In the genomic region with DNA sequence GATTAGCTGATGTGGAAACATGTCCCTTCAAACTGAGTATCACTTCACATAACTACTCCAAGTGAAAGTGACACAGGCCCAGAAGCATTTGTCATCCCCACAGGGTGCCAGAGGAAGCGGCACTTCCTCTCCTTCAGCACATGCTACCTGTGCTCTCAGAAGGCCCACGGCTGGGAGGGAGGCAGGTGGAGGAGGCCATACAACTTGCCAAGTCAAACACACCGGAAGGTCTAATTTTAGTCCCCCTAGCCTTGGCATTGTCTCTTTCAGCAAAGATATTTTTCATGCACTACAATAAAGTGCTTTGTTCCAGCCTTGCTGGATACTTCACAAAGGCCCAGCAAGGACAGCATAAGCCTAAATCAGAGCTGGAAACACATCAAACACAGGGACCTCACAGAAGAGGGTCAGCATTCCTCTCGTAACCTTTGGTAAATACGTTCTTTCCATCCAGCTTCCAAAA, we compare ENCODE assay signal across 15 cellular contexts. TPM values are rescaled to one million over a fixed set of nuclear protein-coding genes. Genes with fewer than 3 reads are reported as not detected.
DNase-seq lines count a peak whose midpoint lies in the region; ATAC-seq, FAIRE-seq and TF ChIP-seq lines count a peak whose summit lies in the region.
"Had no signal": no experiment of that assay in that cellular context is flagged by ENCODE, and none has a peak within 500 bp of the region (broad histone marks: within the 10 kb centered on the region; RNA-seq: fewer than 3 reads in every experiment).

No MANE protein-coding gene starts in this region.

- H3K9me1 ChIP-seq in K562 (ENCODE audit: control insufficient read depth, insufficient read depth, low read length) = no peaks in the 10 kb centered on the region

- no peaks in the 10 kb centered on the region for H3K9me3 Mint-ChIP-seq in stimulated activated naive CD8-positive, alpha-beta T cell treated with anti-CD3 and anti-CD28 coated beads, Interleukin-15, amount 100 ng/mL, for 72 hours

- H3K4me3 ChIP-seq in K562 (no peak overlapping the region), transverse colon (no peak overlapping the region)
- H3K4me3 ChIP-seq: A549, coronary artery had no signal

- TF ChIP-seq RAD21 in K562 (CRISPR knock-in tag; conservative IDR thresholded peaks at IDR 0.05 in 1 of 2, IDR thresholded peaks at IDR 0.05 in 1 of 2) = no peak

- H2AFZ ChIP-seq in K562 (ENCODE audit: low read depth, low read length) = no peak overlapping the region

- no peak overlapping the region for H3K9ac ChIP-seq in K562 (ENCODE audit: insufficient read depth in 1 of 2, low read depth in 2 of 2, low read length in 2 of 2)

- H3K9me3 ChIP-seq in K562 (replicated peaks; ENCODE audit: control insufficient read depth, insufficient read depth, low read depth, low read length) = no peaks in the 10 kb centered on the region
- no peaks in the 10 kb centered on the region for H3K9me3 ChIP-seq in transverse colon
- H3K9me3 ChIP-seq: A549 had no signal

- H3K4me1 ChIP-seq in K562 (replicated peaks in 1 of 2; ENCODE audit: control insufficient read depth in 2 of 2, insufficient read depth in 2 of 2, low read length in 2 of 2) (peaks cover 0 to 5% of the 10 kb centered on the region in 2 experiments; a peak in 2 of 5 replicates), transverse colon (peaks cover 0 to 14% (median 5%) of the 10 kb centered on the region in 4 donors)
- H3K4me1 ChIP-seq: A549 had no signal

- 29% methylated on average over 5 of the region's 5 CpGs for WGBS in K562 (ENCODE audit: insufficient coverage, low coverage, missing lambda C conversion rate)
- 41 to 50% methylated on average over 2 to 5 of the region's 5 CpGs for WGBS in transverse colon (ENCODE audit: low coverage in 1 of 2), 2 donors

- no peak for FAIRE-seq in K562 (lab: Jason Lieb, UNC)
- FAIRE-seq: A549 had no signal

- POLR2A ChIA-PET in K562 (lab: Yijun Ruan, JAX) = no interaction called here

- ATAC-seq in HG03066 (IDR thresholded peaks at IDR 0.05; ENCODE audit: low read depth, unreplicated experiment) = peak; percentile 58
- no peak for ATAC-seq in K562
- no peak for ATAC-seq in stimulated activated naive CD8-positive, alpha-beta T cell treated with anti-CD3 and anti-CD28 coated beads, Interleukin-15, amount 100 ng/mL, for 72 hours
- ATAC-seq: A549 had no signal

- H3K4me1 Mint-ChIP-seq in stimulated activated naive CD8-positive, alpha-beta T cell treated with anti-CD3 and anti-CD28 coated beads, Interleukin-15, amount 100 ng/mL, for 72 hours = no peaks in the 10 kb centered on the region
- H3K4me1 Mint-ChIP-seq: naive B cell had no signal

- TF ChIP-seq POLR2A in K562 (conservative IDR thresholded peaks at IDR 0.05) = no peak
- TF ChIP-seq POLR2A in transverse colon (IDR thresholded peaks at IDR 0.05) = no peak

- no peak overlapping the region for H3K4me2 ChIP-seq in K562 (ENCODE audit: insufficient read depth, low read length)
- H3K4me2 ChIP-seq: A549 had no signal

- CTCF ChIA-PET in K562 (lab: Yijun Ruan, JAX; ENCODE audit: low intra/inter-chr PET ratio) = no interaction called here

- intact Hi-C loops in K562 (cut with micrococcal nuclease) = loop anchor here (10.0 kb wide), 1 partner anchor 804 kb away; no protein-coding TSS in a partner anchor
- intact Hi-C loops in transverse colon (cut with DNase I; ENCODE audit: low total_unique reads) = no loop called here

- no peaks in the 10 kb centered on the region for H3K79me2 ChIP-seq in K562 (ENCODE audit: control insufficient read depth, insufficient read depth, low read length)

- in situ Hi-C loops in K562 (cut with MboI) (no loop called here), transverse colon (cut with MboI; ENCODE audit: low pct_ligation_motif_present in 1 of 4, low pct_unique_long_range_greater_than_20kb in 1 of 4, low sequenced_read_pairs in 3 of 4) (no loop called here)

- no peak overlapping the region for H3K27ac Mint-ChIP-seq in stimulated activated naive CD8-positive, alpha-beta T cell treated with anti-CD3 and anti-CD28 coated beads, Interleukin-15, amount 100 ng/mL, for 72 hours
- H3K27ac Mint-ChIP-seq: naive B cell had no signal

- TF ChIP-seq EP300 in K562 (IDR thresholded peaks at IDR 0.05; ENCODE audit: low read length) (no peak), transverse colon (IDR thresholded peaks at IDR 0.05; ENCODE audit: low read depth) (no peak)

- H3K36me3 ChIP-seq in K562 (ENCODE audit: control insufficient read depth, insufficient read depth, low read length) (no peaks in the 10 kb centered on the region), transverse colon (no peaks in the 10 kb centered on the region)

- TF ChIP-seq CTCF in K562 (IDR thresholded peaks at IDR 0.05 in 2 of 3, conservative IDR thresholded peaks at IDR 0.05 in 1 of 3; ENCODE audit: insufficient read depth in 2 of 3, low read depth in 1 of 3, low read length in 3 of 3) (no peak), transverse colon (IDR thresholded peaks at IDR 0.05) (no peak)

- H3K27me3 ChIP-seq in K562 (ENCODE audit: control insufficient read depth in 2 of 2, insufficient read depth in 2 of 2, low read length in 2 of 2) (0 out of 5 replicates have a peak, but pooled peaks cover 0 to 4% of the 10 kb centered on the region in 2 experiments), transverse colon (no peaks in the 10 kb centered on the region)

- H4K20me1 ChIP-seq in K562 (replicated peaks; ENCODE audit: control insufficient read depth, insufficient read depth, low read length) = no peaks in the 10 kb centered on the region

- BruUV-seq in K562 (replicated peaks; lab: Mats Ljungman, UMichigan) = no TSS peak

- DNase-seq in NK-92 treated with Interleukin-12 subunit alpha and Interleukin-12 subunit beta, amount 100 ng/mL, for 24 hours (lab: John Stamatoyannopoulos, UW) = peak; percentile 7
- DNase-seq in NK-92 (lab: John Stamatoyannopoulos, UW; ENCODE audit: unreplicated experiment) (no peak), K562 (ENCODE audit: extremely low read depth in 1 of 4, low spot score in 3 of 4) (no peak), transverse colon (no peak), NCI-H774 (lab: John Stamatoyannopoulos, UW) (no peak)
- no peak for DNase-seq in stimulated activated CD4-positive, alpha-beta T cell treated with anti-CD3 and anti-CD28 coated beads, Interleukin-4, amount 100 ng/mL, for 4 hours
- no peak for DNase-seq in stimulated activated naive CD8-positive, alpha-beta T cell treated with anti-CD3 and anti-CD28 coated beads, Interleukin-15, amount 100 ng/mL, for 72 hours
- DNase-seq: activated T-cell treated with anti-CD3 and anti-CD28 coated beads, Interleukin-2, amount 50 U/mL, for 48 hours; glutamatergic neuron; naive B cell; NCI-H446 treated with DMSO at 0.1 percent for 48 hours had no signal

- no peak overlapping the region for H3K27ac ChIP-seq in K562 (ENCODE audit: extremely low read depth, low read depth, low read length)
- peak overlapping the region; percentile 56 to 78 (median 76) for H3K27ac ChIP-seq in transverse colon
- H3K27ac ChIP-seq: A549, coronary artery had no signal

- H3K4me3 Mint-ChIP-seq in stimulated activated naive CD8-positive, alpha-beta T cell treated with anti-CD3 and anti-CD28 coated beads, Interleukin-15, amount 100 ng/mL, for 72 hours = no peak overlapping the region
- H3K4me3 Mint-ChIP-seq: naive B cell had no signal

- H3K27me3 Mint-ChIP-seq in stimulated activated naive CD8-positive, alpha-beta T cell treated with anti-CD3 and anti-CD28 coated beads, Interleukin-15, amount 100 ng/mL, for 72 hours = peaks cover 6% of the 10 kb centered on the region

TF ChIP-seq in K562, 482 proteins besides CTCF, POLR2A, EP300 and RAD21:
- TF ChIP-seq SMAD2 (IDR thresholded peaks at IDR 0.05; ENCODE audit: low read depth, low read length) (no peak), SPI1 (IDR thresholded peaks at IDR 0.05; ENCODE audit: borderline replicate concordance, low read depth, low read length) (peak; percentile 34; the same call in 1 of the 2 replicates)

RNA-seq across cellular contexts. Expression of gene VSNL1, which starts 38.0 kb away (rescaled TPM):
- not detected in 2 replicates for total RNA-seq in K562 (2011; cell fraction: chromatin; rRNA removed; ENCODE audit: low replicate concordance)
- not detected in 2 replicates for total RNA-seq in K562 (2011; cell fraction: nucleolus; rRNA removed)
- total RNA-seq in K562 (2011; cell fraction: nucleoplasm; rRNA removed) = not detected in 2 replicates
- total RNA-seq in K562 (2014; rRNA removed) (not detected in 2 replicates), K562 (2014; rRNA removed; fragmentation: Illumina TruSeq; extraction: Trizol) (not detected in 2 replicates), K562 (2015; rRNA removed; fragmentation: Illumina TruSeq; extraction: Trizol) (not detected in 2 replicates), K562 (2021) (not detected in 2 replicates), transverse colon (1 to 10 TPM in 1 of 4 donors, under 1 TPM in 1, not detected in 2; 0.96 to 1.1 TPM)
- polyA plus RNA-seq in K562 (2011; rRNA removed) (0.20 TPM in 1 of 2 replicates, not detected in the other), K562 (2014; fragmentation: Illumina TruSeq; extraction: Trizol) (not detected in 2 replicates), K562 (2014; fragmentation: Nextera tagmentation; extraction: Ambion mirVana) (not detected), K562 (2014; rRNA removed) (not detected in 2 replicates)
- not detected in 2 replicates for polyA plus RNA-seq in K562 (2011; cell fraction: cytosol; rRNA removed)
- not detected in 2 replicates for polyA plus RNA-seq in K562 (2011; cell fraction: nucleus; rRNA removed)
- polyA plus RNA-seq in K562 (2012) = 0.10 and 0.17 TPM in 2 replicates
- polyA minus RNA-seq in K562 (2011; rRNA and poly(A)+ RNA removed) = not detected in 2 replicates
- polyA minus RNA-seq in K562 (2011; cell fraction: cytosol; rRNA and poly(A)+ RNA removed) = not detected in 2 replicates
- not detected in 2 replicates for polyA minus RNA-seq in K562 (2011; cell fraction: nucleus; rRNA and poly(A)+ RNA removed)
- total RNA-seq: T-helper 2 cell treated with Interferon-gamma antibody and Interleukin-4, amounts not matched to agents 100 ng/mL and 5 ng/mL, for 36 hours had no signal
- polyA plus RNA-seq: A549 had no signal
